2 cellular contexts compared by ENCODE assay signal in the genomic region with DNA sequence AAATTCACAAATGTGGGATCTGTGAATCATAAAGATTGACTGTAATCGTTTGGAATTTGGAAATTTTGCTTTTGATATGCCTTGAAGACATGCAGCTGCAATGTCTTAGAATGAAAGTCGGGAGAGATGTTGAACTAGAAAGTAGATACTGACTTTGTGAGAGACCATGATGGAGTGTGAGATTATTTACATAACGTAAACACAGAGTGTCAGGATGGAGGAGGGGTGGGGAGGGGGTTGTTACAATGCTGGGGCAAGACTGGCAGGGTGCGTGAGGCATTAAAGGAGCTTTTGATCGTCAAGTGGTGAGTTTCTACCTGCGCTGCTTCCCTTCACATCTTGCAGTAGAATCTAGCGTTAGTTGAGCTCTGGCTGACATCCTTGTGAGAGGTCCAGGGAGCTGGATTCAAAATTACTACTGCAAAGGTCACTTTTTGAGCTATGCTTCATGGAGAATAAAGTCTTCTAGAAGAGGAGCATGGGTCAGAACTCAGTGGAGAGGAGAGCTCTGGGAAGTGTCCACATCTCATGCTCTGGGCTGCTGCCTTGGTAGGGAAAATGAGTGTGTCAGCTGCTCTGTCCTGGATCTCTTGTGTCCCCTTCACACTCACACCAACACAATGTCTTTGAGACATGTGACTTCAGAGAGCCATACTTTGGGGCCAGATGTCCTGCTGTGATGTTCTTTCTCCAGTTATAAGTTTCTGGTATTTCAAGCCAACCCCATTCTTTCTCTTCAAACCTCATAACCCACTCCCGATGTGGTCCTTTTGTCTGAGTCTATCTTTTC.
TF ChIP-seq lines count a peak whose summit lies in the region.

No MANE protein-coding gene starts in this region.

TF ChIP-seq in GM23338, 12 proteins besides CTCF, POLR2A, EP300 and RAD21:
- TF ChIP-seq NANOG (IDR thresholded peaks at IDR 0.05; ENCODE audit: borderline replicate concordance) (no peak), ETS1 (IDR thresholded peaks at IDR 0.05) (no peak), STAT1 (IDR thresholded peaks at IDR 0.05; ENCODE audit: unreplicated experiment) (no peak), JUNB (IDR thresholded peaks at IDR 0.05; ENCODE audit: unreplicated experiment) (no peak)

TF ChIP-seq in H1, 55 proteins besides CTCF, POLR2A, EP300 and RAD21:
- TF ChIP-seq KDM5A (IDR thresholded peaks at IDR 0.05; ENCODE audit: low read length) (no peak), E2F6 (IDR thresholded peaks at IDR 0.05) (no peak), GABPA (IDR thresholded peaks at IDR 0.05; ENCODE audit: borderline replicate concordance, insufficient read depth, low read length) (no peak), BACH1 (IDR thresholded peaks at IDR 0.05; ENCODE audit: low read length) (no peak), SP4 (IDR thresholded peaks at IDR 0.05; ENCODE audit: low read length) (no peak), SIX5 (IDR thresholded peaks at IDR 0.05; ENCODE audit: low read depth, low read length) (no peak), FOSL1 (IDR thresholded peaks at IDR 0.05; ENCODE audit: insufficient read depth, low read depth, low read length) (no peak), CHD1 (IDR thresholded peaks at IDR 0.05; ENCODE audit: low read depth, low read length) (no peak), SUZ12 (IDR thresholded peaks at IDR 0.05; ENCODE audit: low read length) (no peak)
